23 cellular contexts compared by ENCODE assay signal in the genomic region with DNA sequence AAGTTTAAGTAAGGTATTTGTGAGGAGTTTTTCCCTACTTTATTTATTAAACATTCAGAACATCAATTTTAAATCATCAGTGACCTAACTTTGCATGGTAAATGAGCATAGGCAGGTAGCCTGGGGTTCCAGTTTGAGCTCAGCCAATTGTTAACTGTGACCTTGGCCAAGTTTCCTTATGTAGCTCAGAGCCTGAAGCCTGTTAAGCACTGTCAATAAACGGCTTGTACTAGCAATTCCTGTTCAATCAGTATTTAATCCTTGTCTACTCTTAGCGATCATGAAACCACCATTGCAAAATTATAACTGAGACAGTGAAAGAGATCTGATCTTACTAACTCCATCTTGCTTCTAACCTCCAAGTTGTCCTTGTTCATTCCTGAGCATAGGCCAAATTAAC. TPM values are rescaled to one million over a fixed set of nuclear protein-coding genes. Genes with fewer than 3 reads are reported as not detected.
"Had no signal": no experiment of that assay in that cellular context is flagged by ENCODE, and none has a peak within 500 bp of the region (broad histone marks: within the 10 kb centered on the region; RNA-seq: fewer than 3 reads in every experiment).

No MANE protein-coding gene starts in this region.

- ATAC-seq: activated T-cell treated with anti-CD3 and anti-CD28 coated beads, Interleukin-2, amount 50 U/mL, for 4 hours; heart right ventricle; naive thymus-derived CD8-positive, alpha-beta T cell had no signal

- H3K4me1 ChIP-seq: breast epithelium had no signal

- DNase-seq: activated CD4-positive, alpha-beta T cell treated with anti-CD3 and anti-CD28 coated beads for 4 hours; activated CD4-positive, alpha-beta T cell treated with anti-CD3 and anti-CD28 coated beads, Interleukin-2, amount 50 U/mL, for 48 hours; activated CD4-positive, CD25-positive, alpha-beta regulatory T cell; activated CD8-positive, alpha-beta memory T cell treated with anti-CD3 and anti-CD28 coated beads, Interleukin-2, amount 50 U/mL, for 48 hours; activated naive CD4-positive, alpha-beta T cell treated with Interleukin-2 at 50 U/mL for 16 hours; activated naive CD8-positive, alpha-beta T cell treated with anti-CD3 and anti-CD28 coated beads for 36 hours; activated T-cell treated with anti-CD3 and anti-CD28 coated beads, Interleukin-2, amount 50 U/mL, for 4 hours; amniotic stem cell; foreskin fibroblast; heart right ventricle; naive thymus-derived CD8-positive, alpha-beta T cell; retina; stimulated activated CD4-positive, alpha-beta T cell treated with anti-CD3 and anti-CD28 coated beads, Interleukin-4, amount 100 ng/mL, for 4 hours; T1000; upper lobe of left lung had no signal

- H3K27ac ChIP-seq: breast epithelium, coronary artery, heart right ventricle, neural progenitor cell, suprapubic skin, upper lobe of left lung had no signal

- H3K4me3 ChIP-seq: breast epithelium, coronary artery, heart right ventricle, lung, neural progenitor cell, suprapubic skin, upper lobe of left lung had no signal

- H3K9me3 ChIP-seq: breast epithelium, heart right ventricle, suprapubic skin, upper lobe of left lung had no signal

- H3K36me3 ChIP-seq: breast epithelium, heart right ventricle, neural progenitor cell, suprapubic skin, upper lobe of left lung had no signal

- FAIRE-seq: keratinocyte had no signal

- H3K9ac ChIP-seq: neural progenitor cell had no signal

RNA-seq across cellular contexts. Expression of gene SOWAHA, which starts 4.7 kb away (rescaled TPM):
- total RNA-seq: naive thymus-derived CD8-positive, alpha-beta T cell; posterior vena cava had no signal
- polyA plus RNA-seq: keratinocyte; naive thymus-derived CD8-positive, alpha-beta T cell had no signal

RNA-seq across cellular contexts. Expression of gene SHROOM1, which starts 22.0 kb away (rescaled TPM):
- total RNA-seq: naive thymus-derived CD8-positive, alpha-beta T cell had no signal
- polyA plus RNA-seq: naive thymus-derived CD8-positive, alpha-beta T cell had no signal

RNA-seq across cellular contexts. Expression of gene GDF9, which starts 57.8 kb away (rescaled TPM):
- total RNA-seq: activated T-helper 2 cell treated with anti-CD3 and anti-CD28 coated beads, Interferon-gamma antibody, Interleukin-2, Interleukin-4, amounts not matched to agents 10 μg/mL and 5 μg/mL and 100 μg/mL, durations not matched to agents 14 hours and 24 hours and 36 hours had no signal
